In the genomic region with DNA sequence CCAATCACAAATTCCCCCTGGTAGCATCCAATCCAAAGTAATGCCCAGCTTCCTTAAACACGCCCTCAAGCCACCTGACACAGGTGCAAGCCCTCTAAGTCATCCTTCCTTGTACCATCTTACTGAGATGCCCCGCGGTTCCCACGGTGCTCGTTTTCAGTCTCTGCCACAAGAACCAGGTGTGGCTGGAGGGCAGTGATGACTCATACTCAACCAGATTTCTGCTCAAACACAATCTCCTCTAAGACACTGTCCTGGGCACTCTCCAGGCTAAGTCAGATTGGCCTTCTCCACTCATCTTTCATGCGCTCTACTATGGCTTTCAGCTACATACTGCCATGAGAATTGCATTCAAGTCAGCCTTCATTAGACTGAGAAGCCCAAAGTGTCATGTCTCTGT, we compare ENCODE assay signal across 9 cellular contexts. TPM values are rescaled to one million over a fixed set of nuclear protein-coding genes. Genes with fewer than 3 reads are reported as not detected.
A peak's percentile ranks its signal among the peaks of the same experiment; 100 is the strongest.
DNase-seq lines count a peak whose midpoint lies in the region; ATAC-seq and TF ChIP-seq lines count a peak whose summit lies in the region.
"Had no signal": no experiment of that assay in that cellular context is flagged by ENCODE, and none has a peak within 500 bp of the region (broad histone marks: within the 10 kb centered on the region; RNA-seq: fewer than 3 reads in every experiment).

No MANE protein-coding gene starts in this region.

- H3K9me3 ChIP-seq in transverse colon = no peaks in the 10 kb centered on the region
- H3K9me3 ChIP-seq: BE2C had no signal

- H3K27ac ChIP-seq in transverse colon = no peak overlapping the region

- intact Hi-C loops in transverse colon (cut with DNase I; ENCODE audit: low total_unique reads) = loop anchor here (10.0 kb wide), 1 partner anchor 339 kb away; no protein-coding TSS in a partner anchor

- no peak for TF ChIP-seq EP300 in transverse colon (IDR thresholded peaks at IDR 0.05; ENCODE audit: low read depth)

- H3K27me3 Mint-ChIP-seq in activated naive CD4-positive, alpha-beta T cell treated with anti-CD3 and anti-CD28 coated beads, Interleukin-2, amount 50 U/mL, for 24 hours = no peaks in the 10 kb centered on the region

- H3K27ac Mint-ChIP-seq in activated naive CD4-positive, alpha-beta T cell treated with anti-CD3 and anti-CD28 coated beads, Interleukin-2, amount 50 U/mL, for 24 hours = peak overlapping the region; percentile 49

- H3K9me3 Mint-ChIP-seq in activated naive CD4-positive, alpha-beta T cell treated with anti-CD3 and anti-CD28 coated beads, Interleukin-2, amount 50 U/mL, for 24 hours = no peaks in the 10 kb centered on the region

- DNase-seq in activated naive CD4-positive, alpha-beta T cell treated with anti-CD3 and anti-CD28 coated beads, Interleukin-2, amount 50 U/mL, for 16 hours = no peak
- DNase-seq in T-helper 9 cell = peak; percentile 9
- peak; percentile 40 for DNase-seq in transverse colon
- no peak for DNase-seq in erythroblast (lab: John Stamatoyannopoulos, UW)
- no peak for DNase-seq in 8988T
- no peak for DNase-seq in GM20000 (ENCODE audit: low spot score)
- DNase-seq: BE2C had no signal

- peaks cover 5% of the 10 kb centered on the region for H3K36me3 Mint-ChIP-seq in activated naive CD4-positive, alpha-beta T cell treated with anti-CD3 and anti-CD28 coated beads, Interleukin-2, amount 50 U/mL, for 24 hours

- H3K4me3 ChIP-seq in transverse colon = no peak overlapping the region

- peaks cover 67% of the 10 kb centered on the region for H3K4me1 Mint-ChIP-seq in activated naive CD4-positive, alpha-beta T cell treated with anti-CD3 and anti-CD28 coated beads, Interleukin-2, amount 50 U/mL, for 24 hours

- WGBS in transverse colon (ENCODE audit: low coverage in 1 of 2), 2 donors = 69% methylated on average over 6 of the region's 6 CpGs; no CpG with 5 or more reads in 1 of the 2 donors

- peak overlapping the region; percentile 0 for H3K4me3 Mint-ChIP-seq in activated naive CD4-positive, alpha-beta T cell treated with anti-CD3 and anti-CD28 coated beads, Interleukin-2, amount 50 U/mL, for 24 hours

- TF ChIP-seq CTCF in transverse colon (IDR thresholded peaks at IDR 0.05) (no peak), GM20000 (IDR thresholded peaks at IDR 0.05; ENCODE audit: extremely low read depth, missing control alignments) (no peak)

- no peaks in the 10 kb centered on the region for H3K27me3 ChIP-seq in transverse colon

- peaks cover 0 to 4% (median 0%) of the 10 kb centered on the region in 4 donors for H3K4me1 ChIP-seq in transverse colon
- H3K4me1 ChIP-seq: BE2C had no signal

- no peaks in the 10 kb centered on the region for H3K36me3 ChIP-seq in transverse colon
- H3K36me3 ChIP-seq: BE2C had no signal

- peak; percentile 45 for ATAC-seq in HG02973 (IDR thresholded peaks at IDR 0.05; ENCODE audit: unreplicated experiment)

- TF ChIP-seq POLR2A in transverse colon (IDR thresholded peaks at IDR 0.05) = no peak
- TF ChIP-seq POLR2A in erythroblast (IDR thresholded peaks at IDR 0.05; ENCODE audit: low read length) = no peak

- in situ Hi-C loops in transverse colon (cut with MboI; ENCODE audit: low pct_ligation_motif_present in 1 of 4, low pct_unique_long_range_greater_than_20kb in 1 of 4, low sequenced_read_pairs in 3 of 4) = loop anchor here (10.0 to 25.0 kb wide), 4 partner anchors 139 to 297 kb away; no protein-coding TSS in a partner anchor

RNA-seq across cellular contexts. Expression of gene SH3KBP1, which starts 3.5 kb away (rescaled TPM):
- total RNA-seq in transverse colon = 10 to 100 TPM; 15.0 to 62.9 (median 29.9) TPM

Comparison
In these comparisons a context has a peak if more than half of its experiments do, and no peak if none do; other contexts are left out.
1. DNase-seq: peak in T-helper 9 cell (single experiment) and transverse colon (single experiment); none in activated naive CD4-positive, alpha-beta T cell treated with anti-CD3 and anti-CD28 coated beads, Interleukin-2, amount 50 U/mL, for 16 hours (single experiment), erythroblast (0 of 2), 8988T (single experiment) and GM20000 (single experiment).